In genomic region chr2:238729261-238729935, GRCh38 we compare ENCODE assay signal across 18 cellular contexts.
A peak's percentile ranks its signal among the peaks of the same experiment; 100 is the strongest.
DNase-seq lines count a peak whose midpoint lies in the region; ATAC-seq and TF ChIP-seq lines count a peak whose summit lies in the region.
"Had no signal": no experiment of that assay in that cellular context is flagged by ENCODE, and none has a peak within 500 bp of the region (broad histone marks: within the 10 kb centered on the region; RNA-seq: fewer than 3 reads in every experiment).

No MANE protein-coding gene starts in this region.

- TF ChIP-seq CTCF in heart left ventricle (IDR thresholded peaks at IDR 0.05) = no peak
- no peak for TF ChIP-seq CTCF in fibroblast of lung (conservative IDR thresholded peaks at IDR 0.05 in 1 of 2, IDR thresholded peaks at IDR 0.05 in 1 of 2; ENCODE audit: low read depth in 1 of 2, low read length in 2 of 2)
- no peak for TF ChIP-seq CTCF in upper lobe of right lung (IDR thresholded peaks at IDR 0.05)

- H3K79me1 ChIP-seq in neuronal stem cell (ENCODE audit: low read depth, low read length) = no peaks in the 10 kb centered on the region

- H3K4me3 ChIP-seq in heart left ventricle = no peak overlapping the region
- H3K4me3 ChIP-seq in fibroblast of lung (replicated peaks in 1 of 4; ENCODE audit: control extremely low read depth in 1 of 4, insufficient read depth in 1 of 4, low read depth in 3 of 4, low read length in 4 of 4) = no peak overlapping the region
- no peak overlapping the region for H3K4me3 ChIP-seq in neuronal stem cell (ENCODE audit: low read length in 2 of 2)
- no peak overlapping the region for H3K4me3 ChIP-seq in upper lobe of right lung
- H3K4me3 ChIP-seq: spleen had no signal

- peak overlapping the region; percentile 11 for H3K9ac ChIP-seq in fibroblast of lung (ENCODE audit: insufficient read depth, low read length)
- no peak overlapping the region for H3K9ac ChIP-seq in neuronal stem cell (ENCODE audit: low read depth, low read length, poor library complexity)

- no peak overlapping the region for H4K8ac ChIP-seq in neuronal stem cell (ENCODE audit: low read depth, low read length)

- intact Hi-C loops in heart left ventricle (cut with DNase I) = no loop called here
- intact Hi-C loops in cardiac septum (cut with DNase I) = no loop called here
- intact Hi-C loops in upper lobe of right lung (cut with DNase I) = no loop called here

- no peaks in the 10 kb centered on the region for H3K36me3 ChIP-seq in heart left ventricle
- H3K36me3 ChIP-seq in fibroblast of lung (ENCODE audit: control insufficient read depth, insufficient read depth, low read length) = no peaks in the 10 kb centered on the region
- no peaks in the 10 kb centered on the region for H3K36me3 ChIP-seq in neuronal stem cell (replicated peaks in 1 of 2; ENCODE audit: control insufficient read depth in 2 of 2, insufficient read depth in 2 of 2, low read length in 2 of 2)
- no peaks in the 10 kb centered on the region for H3K36me3 ChIP-seq in upper lobe of right lung
- H3K36me3 ChIP-seq: spleen had no signal

- WGBS in heart left ventricle, 4 donors = 77 to 90% (median 83%) methylated on average over 11 of the region's 11 CpGs
- WGBS in neuronal stem cell (ENCODE audit: extremely low coverage in 2 of 2, insufficient read length in 2 of 2, insufficient replicate concordance in 1 of 2), 2 donors = no CpG with 5 or more reads among the region's 11 CpGs

- H4K20me1 ChIP-seq in fibroblast of lung (ENCODE audit: control insufficient read depth, extremely low read depth, insufficient read depth, low read length) = no peaks in the 10 kb centered on the region

- H3K23ac ChIP-seq in neuronal stem cell (ENCODE audit: low read depth, low read length, poor library complexity) = no peak overlapping the region

- no peak overlapping the region for H3K14ac ChIP-seq in neuronal stem cell (ENCODE audit: low read length)

- no peak overlapping the region for H2BK15ac ChIP-seq in neuronal stem cell (ENCODE audit: low read length)

- no peaks in the 10 kb centered on the region for H3K79me2 ChIP-seq in fibroblast of lung (ENCODE audit: control insufficient read depth, insufficient read depth, low read length)

- H3K27me3 ChIP-seq in heart left ventricle (peaks cover 0 to 4% (median 0%) of the 10 kb centered on the region in 9 donors), fibroblast of lung (ENCODE audit: control insufficient read depth, insufficient read depth, low read length) (no peaks in the 10 kb centered on the region), neuronal stem cell (ENCODE audit: control insufficient read depth in 3 of 3, insufficient read depth in 3 of 3, low read depth in 1 of 3, low read length in 3 of 3) (peaks cover 0 to 10% (median 1%) of the 10 kb centered on the region in 3 experiments), upper lobe of right lung (no peaks in the 10 kb centered on the region)

- peak overlapping the region; percentile 63 for H3K4me2 ChIP-seq in fibroblast of lung (ENCODE audit: extremely low read depth, insufficient read depth, low read length)
- H3K4me2 ChIP-seq in neuronal stem cell (ENCODE audit: insufficient read depth, low read length, poor library complexity, severe bottlenecking) = no peak overlapping the region

- H2AK5ac ChIP-seq in neuronal stem cell (ENCODE audit: low read depth, low read length) = peak overlapping the region; percentile 17

- no peak overlapping the region for H3K4ac ChIP-seq in neuronal stem cell (ENCODE audit: low read length)

- DNase-seq in heart left ventricle = no peak
- no peak for DNase-seq in cardiac septum (ENCODE audit: low spot score)
- no peak for DNase-seq in fibroblast of lung (ENCODE audit: low read depth in 2 of 2)
- no peak for DNase-seq in neuronal stem cell (ENCODE audit: low spot score)
- DNase-seq in upper lobe of right lung = no peak
- DNase-seq in DMS153 (lab: John Stamatoyannopoulos, UW) = no peak
- DNase-seq: activated CD4-positive, alpha-beta T cell treated with anti-CD3 and anti-CD28 coated beads, Interleukin-2, amount 50 U/mL, for 4 hours; activated T-cell treated with anti-CD3 and anti-CD28 coated beads, Interleukin-2, amount 50 U/mL, for 48 hours; amygdala; CD4-positive, CD25-positive, alpha-beta regulatory T cell; Kasumi-1; NCI-H1436 treated with DMSO at 0.1 percent for 48 hours; NCI-H226; occipital lobe; spleen had no signal

- no peak overlapping the region for H3K18ac ChIP-seq in neuronal stem cell (ENCODE audit: low read length)

- no peak overlapping the region for H2BK5ac ChIP-seq in neuronal stem cell (ENCODE audit: low read length)

- ATAC-seq in heart left ventricle (no peak), upper lobe of right lung (no peak), HG03159 (IDR thresholded peaks at IDR 0.05; ENCODE audit: unreplicated experiment) (no peak), GM19452 (IDR thresholded peaks at IDR 0.05; ENCODE audit: unreplicated experiment) (no peak)

- H2BK12ac ChIP-seq in neuronal stem cell (ENCODE audit: low read length) = no peak overlapping the region

- H2AFZ ChIP-seq in fibroblast of lung (ENCODE audit: low read length) (peak overlapping the region; percentile 75), neuronal stem cell (ENCODE audit: low read length) (no peak overlapping the region)

- peak overlapping the region in 10 of 12 donors; percentile 27 to 82 (median 58) for H3K27ac ChIP-seq in heart left ventricle
- peak overlapping the region; percentile 89 for H3K27ac ChIP-seq in fibroblast of lung (ENCODE audit: insufficient read depth, low read length)
- no peak overlapping the region for H3K27ac ChIP-seq in neuronal stem cell (replicated peaks; ENCODE audit: low read length)
- H3K27ac ChIP-seq in upper lobe of right lung = peak overlapping the region; percentile 81
- H3K27ac ChIP-seq: HL-60, spleen had no signal

- no peak overlapping the region for H2BK120ac ChIP-seq in neuronal stem cell (ENCODE audit: low read depth, low read length)

- no peak for TF ChIP-seq POLR2A in heart left ventricle (IDR thresholded peaks at IDR 0.05)

- H4K91ac ChIP-seq in neuronal stem cell (ENCODE audit: low read depth, low read length, poor library complexity) = no peak overlapping the region

- H3K4me1 ChIP-seq in heart left ventricle (peaks cover 0 to 18% (median 13%) of the 10 kb centered on the region in 12 donors), fibroblast of lung (ENCODE audit: control insufficient read depth, extremely low read depth, insufficient read depth, low read length) (peaks cover 14% of the 10 kb centered on the region), neuronal stem cell (ENCODE audit: control insufficient read depth in 2 of 2, insufficient read depth in 1 of 2, low read depth in 1 of 2, low read length in 2 of 2) (no peaks in the 10 kb centered on the region), upper lobe of right lung (peaks cover 12% of the 10 kb centered on the region)
- H3K4me1 ChIP-seq: spleen had no signal

- peaks cover 0 to 11% (median 0%) of the 10 kb centered on the region in 12 donors for H3K9me3 ChIP-seq in heart left ventricle
- H3K9me3 ChIP-seq in fibroblast of lung (ENCODE audit: control insufficient read depth, insufficient read depth, low read depth, low read length) = no peaks in the 10 kb centered on the region
- H3K9me3 ChIP-seq in neuronal stem cell (replicated peaks in 1 of 2; ENCODE audit: control insufficient read depth in 2 of 2, insufficient read depth in 1 of 2, low read depth in 1 of 2, low read length in 2 of 2) = no peaks in the 10 kb centered on the region
- no peaks in the 10 kb centered on the region for H3K9me3 ChIP-seq in upper lobe of right lung
- H3K9me3 ChIP-seq: spleen had no signal
